Comparison of ENCODE assay signal across 7 cellular contexts in genomic region chr6:36387440-36388303, GRCh38. TPM values are rescaled to one million over a fixed set of nuclear protein-coding genes. Genes with fewer than 3 reads are reported as not detected.
DNase-seq lines count a peak whose midpoint lies in the region; ATAC-seq and TF ChIP-seq lines count a peak whose summit lies in the region.

Gene ETV7 (minus strand): TSS chr6:36387669. CDS start chr6:36387541, 128 bp downstream.

- no CpG with 5 or more reads among the region's 65 CpGs for WGBS in H9 (ENCODE audit: extremely low coverage, insufficient read length, low lambda C conversion rate)
- 5% methylated on average over 64 of the region's 65 CpGs for WGBS in liver

- peak within 1 kb of the TSS; percentile 60 to 90 for H3K4me3 Mint-ChIP-seq in H9

- H2BK20ac ChIP-seq in H9 (ENCODE audit: low read depth, low read length, poor library complexity, severe bottlenecking) = no peak within 1 kb of the TSS

- H3K27me3 Mint-ChIP-seq in H9 (ENCODE audit: low read depth) = peaks cover 58% of the 10 kb centered on the region

- H3K4me2 ChIP-seq in H9 (ENCODE audit: insufficient read depth, insufficient read length, low read length) = peak within 1 kb of the TSS; percentile 69

- no peak within 1 kb of the TSS for H2BK120ac ChIP-seq in H9 (ENCODE audit: low read depth, low read length, poor library complexity, severe bottlenecking)

- no peak within 1 kb of the TSS for H4K5ac ChIP-seq in H9 (ENCODE audit: insufficient read length, low read depth, low read length)

- TF ChIP-seq CTCF in H9 (conservative IDR thresholded peaks at IDR 0.05) (no peak), liver (IDR thresholded peaks at IDR 0.05; ENCODE audit: low read depth, low read length, missing input control) (no peak)

- H4K8ac ChIP-seq in H9 (replicated peaks; ENCODE audit: insufficient read length, low read depth, low read length) = no peak within 1 kb of the TSS

- H2AK5ac ChIP-seq in H9 (ENCODE audit: insufficient read length, low read length) = no peak within 1 kb of the TSS

- peak within 1 kb of the TSS; percentile 6 for H3K18ac ChIP-seq in H9 (ENCODE audit: insufficient read length, low read depth, low read length)

- H2BK15ac ChIP-seq in H9 (ENCODE audit: low read depth, low read length) = no peak within 1 kb of the TSS

- no peak within 1 kb of the TSS for H3K56ac ChIP-seq in H9 (ENCODE audit: insufficient read length, low read depth, low read length)

- DNase-seq in H9 (peak; percentile 57), T-helper 2 cell (peak in 3 of 5 experiments; percentile 7 to 48 (median 15))
- DNase-seq in central memory CD4-positive, alpha-beta T cell = peak; percentile 27
- DNase-seq in stimulated activated CD4-positive, alpha-beta T cell treated with anti-CD3 and anti-CD28 coated beads, TNF-alpha, amount 100 ng/mL, for 4 hours (ENCODE audit: low read depth in 3 of 3) = peak in 2 of 3 experiments; percentile 64 to 66

- no peaks in the 10 kb centered on the region for H3K79me1 ChIP-seq in H9 (ENCODE audit: insufficient read depth, low read depth, low read length, poor library complexity, severe bottlenecking)

- H3K9me3 Mint-ChIP-seq in H9 = peaks cover under 1 to 3% of the 10 kb centered on the region in 2 experiments; a peak in 3 of 5 replicates

- TF ChIP-seq RAD21 in liver (IDR thresholded peaks at IDR 0.05) = peak in 1 of 2 donors; percentile 7

- no peak within 1 kb of the TSS for H3K27ac Mint-ChIP-seq in H9

- H4K91ac ChIP-seq in H9 (ENCODE audit: insufficient read length, low read depth, low read length) = no peak within 1 kb of the TSS

- H4K20me1 ChIP-seq in H9 (ENCODE audit: control insufficient read depth, insufficient read depth, insufficient read length) = no peaks in the 10 kb centered on the region

- H3K27me3 ChIP-seq in H9 (ENCODE audit: insufficient read depth, low read length) = peaks cover 29% of the 10 kb centered on the region; the same call in 1 of the 2 replicates
- H3K27me3 ChIP-seq in liver (ENCODE audit: control insufficient read depth in 4 of 4, insufficient read depth in 4 of 4, low read length in 3 of 4) = no peaks in the 10 kb centered on the region

- H3K4me1 ChIP-seq in H9 (ENCODE audit: insufficient read depth, low read length) (no peaks in the 10 kb centered on the region), liver (ENCODE audit: control insufficient read depth in 4 of 4, insufficient read depth in 4 of 4, low read length in 3 of 4) (peaks cover 0 to 20% (median 11%) of the 10 kb centered on the region in 4 donors)

- H3K9me3 ChIP-seq in H9 (ENCODE audit: control insufficient read depth, low read depth, low read length) (no peaks in the 10 kb centered on the region), liver (ENCODE audit: control insufficient read depth in 4 of 4, low read length in 3 of 4) (no peaks in the 10 kb centered on the region)

- H3K4ac ChIP-seq in H9 (ENCODE audit: low read depth, low read length) = no peak within 1 kb of the TSS

- H3K14ac ChIP-seq in H9 (ENCODE audit: insufficient read depth, low read length) = peak within 1 kb of the TSS; percentile 62

- no peak within 1 kb of the TSS for H3T11ph ChIP-seq in H9 (ENCODE audit: low read length)

- ATAC-seq in HG03442 (IDR thresholded peaks at IDR 0.05; ENCODE audit: unreplicated experiment) = no peak
- ATAC-seq in HG02870 (IDR thresholded peaks at IDR 0.05; ENCODE audit: unreplicated experiment) = no peak

- H3K9ac ChIP-seq in H9 (ENCODE audit: extremely low read depth, insufficient read length, low read length) (peak within 1 kb of the TSS; percentile 32), liver (ENCODE audit: low read depth in 1 of 2, low read length in 2 of 2) (peak within 1 kb of the TSS; percentile 53 to 82)

- H3K4me1 Mint-ChIP-seq in H9 = peaks cover 31 to 32% of the 10 kb centered on the region in 2 experiments

- peaks cover 13% of the 10 kb centered on the region for H3K23me2 ChIP-seq in H9 (ENCODE audit: insufficient read length, low read depth, low read length, poor library complexity, severe bottlenecking)

- H2BK5ac ChIP-seq in H9 (ENCODE audit: insufficient read length, low read length) = no peak within 1 kb of the TSS

- peak within 1 kb of the TSS; percentile 57 to 97 (median 75) for H3K4me3 ChIP-seq in liver (ENCODE audit: low read depth in 1 of 3, low read length in 3 of 3)

- no peak within 1 kb of the TSS for H3K23ac ChIP-seq in H9 (ENCODE audit: insufficient read length, low read depth, low read length)

- H3K79me2 ChIP-seq in H9 (ENCODE audit: insufficient read depth, low read length) = no peaks in the 10 kb centered on the region

- H2AFZ ChIP-seq in H9 (ENCODE audit: low read length) = peak within 1 kb of the TSS; percentile 66

- no peak within 1 kb of the TSS for H2BK12ac ChIP-seq in H9 (ENCODE audit: insufficient read length, low read depth, low read length)

- H3K36me3 ChIP-seq in liver (ENCODE audit: control insufficient read depth in 4 of 4, insufficient read depth in 3 of 4, low read depth in 1 of 4, low read length in 3 of 4) = no peaks in the 10 kb centered on the region

- no peaks in the 10 kb centered on the region for H3K36me3 Mint-ChIP-seq in H9 (ENCODE audit: insufficient read depth in 1 of 3, low read depth in 3 of 3)

- H3K27ac ChIP-seq in H9 (ENCODE audit: insufficient read length, low read depth, low read length) = no peak within 1 kb of the TSS
- peak within 1 kb of the TSS; percentile 13 to 42 for H3K27ac ChIP-seq in liver (ENCODE audit: low read depth in 1 of 2, low read length in 2 of 2)

TF ChIP-seq in liver, 16 proteins besides CTCF, POLR2A, EP300 and RAD21:
- TF ChIP-seq YY1 (IDR thresholded peaks at IDR 0.05) (no peak), EGR1 (IDR thresholded peaks at IDR 0.05; ENCODE audit: low read depth in 2 of 2) (no peak), HNF4A (conservative IDR thresholded peaks at IDR 0.05) (no peak), FOXA2 (IDR thresholded peaks at IDR 0.05) (no peak), HNF4G (IDR thresholded peaks at IDR 0.05) (no peak), TAF1 (conservative IDR thresholded peaks at IDR 0.05) (no peak), MAX (IDR thresholded peaks at IDR 0.05) (peak; percentile 18)

RNA-seq across cellular contexts. Expression of gene ETV7, which starts in this region (rescaled TPM):
- 0.92 and 0.94 TPM in 2 replicates for total RNA-seq in H9 (2021)
- under 1 TPM; 0.17 to 0.28 TPM for total RNA-seq in liver
- under 1 TPM; 0.43 to 0.84 TPM for polyA plus RNA-seq in liver

Comparison
In these comparisons a context has a peak if more than half of its experiments do, and no peak if none do; other contexts are left out.
1. Peak in DNase-seq, H3K9ac ChIP-seq and H3K4me2 ChIP-seq in H9; RNA of the gene not detected or under 1 TPM.
2. DNase-seq: peak in every context shown above with its lines; median percentile 65 in stimulated activated CD4-positive, alpha-beta T cell treated with anti-CD3 and anti-CD28 coated beads, TNF-alpha, amount 100 ng/mL, for 4 hours; 57 in H9; 27 in central memory CD4-positive, alpha-beta T cell; 15 in T-helper 2 cell.